1 cellular context compared by ENCODE assay signal in the genomic region with DNA sequence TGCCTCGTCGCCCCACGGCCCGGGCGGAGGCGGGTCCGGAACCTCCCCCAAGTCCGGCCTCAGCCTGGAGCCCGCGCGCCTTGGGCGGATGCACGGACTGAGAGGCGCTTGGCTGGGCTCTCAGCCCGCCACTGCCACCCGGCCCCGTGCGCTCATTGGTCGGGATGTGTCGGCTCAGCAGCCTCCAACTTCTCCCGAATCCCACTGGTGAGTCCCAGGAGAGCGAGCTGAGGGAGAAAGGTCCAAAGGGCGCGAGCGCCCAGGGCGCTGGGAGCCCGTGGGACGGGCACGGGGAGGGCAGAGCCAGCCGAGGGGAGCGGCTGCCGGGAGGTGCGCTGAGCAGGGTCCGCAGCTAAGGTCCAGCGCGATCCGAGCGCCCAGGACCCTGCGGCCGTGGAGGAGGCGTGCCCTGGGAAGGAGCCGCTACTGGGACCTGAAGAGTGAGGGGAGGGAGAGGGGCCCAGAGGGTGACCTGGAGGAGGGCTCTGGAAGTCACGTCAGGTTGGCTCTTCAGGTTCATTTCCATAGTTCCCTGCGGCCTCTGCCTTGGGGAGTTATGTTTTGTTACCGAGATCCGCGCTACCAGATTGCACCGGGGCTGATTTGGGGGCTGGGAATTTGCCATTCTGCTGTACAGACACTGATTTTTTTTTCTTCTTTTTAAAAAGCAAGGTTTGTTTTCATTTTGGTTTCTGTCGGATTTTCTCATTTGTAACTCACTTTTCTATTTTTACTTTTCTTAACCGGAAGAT.
A peak's percentile ranks its signal among the peaks of the same experiment; 100 is the strongest.
TF ChIP-seq lines count a peak whose summit lies in the region.

A gene (plus strand): TSS at position 525 of the 752 bp plus-strand sequence. CDS start 3,849 bp downstream, outside the sequence.

TF ChIP-seq in HepG2, 621 proteins besides CTCF, POLR2A, EP300 and RAD21 (continued from another document):
- TF ChIP-seq, protein P1, sequence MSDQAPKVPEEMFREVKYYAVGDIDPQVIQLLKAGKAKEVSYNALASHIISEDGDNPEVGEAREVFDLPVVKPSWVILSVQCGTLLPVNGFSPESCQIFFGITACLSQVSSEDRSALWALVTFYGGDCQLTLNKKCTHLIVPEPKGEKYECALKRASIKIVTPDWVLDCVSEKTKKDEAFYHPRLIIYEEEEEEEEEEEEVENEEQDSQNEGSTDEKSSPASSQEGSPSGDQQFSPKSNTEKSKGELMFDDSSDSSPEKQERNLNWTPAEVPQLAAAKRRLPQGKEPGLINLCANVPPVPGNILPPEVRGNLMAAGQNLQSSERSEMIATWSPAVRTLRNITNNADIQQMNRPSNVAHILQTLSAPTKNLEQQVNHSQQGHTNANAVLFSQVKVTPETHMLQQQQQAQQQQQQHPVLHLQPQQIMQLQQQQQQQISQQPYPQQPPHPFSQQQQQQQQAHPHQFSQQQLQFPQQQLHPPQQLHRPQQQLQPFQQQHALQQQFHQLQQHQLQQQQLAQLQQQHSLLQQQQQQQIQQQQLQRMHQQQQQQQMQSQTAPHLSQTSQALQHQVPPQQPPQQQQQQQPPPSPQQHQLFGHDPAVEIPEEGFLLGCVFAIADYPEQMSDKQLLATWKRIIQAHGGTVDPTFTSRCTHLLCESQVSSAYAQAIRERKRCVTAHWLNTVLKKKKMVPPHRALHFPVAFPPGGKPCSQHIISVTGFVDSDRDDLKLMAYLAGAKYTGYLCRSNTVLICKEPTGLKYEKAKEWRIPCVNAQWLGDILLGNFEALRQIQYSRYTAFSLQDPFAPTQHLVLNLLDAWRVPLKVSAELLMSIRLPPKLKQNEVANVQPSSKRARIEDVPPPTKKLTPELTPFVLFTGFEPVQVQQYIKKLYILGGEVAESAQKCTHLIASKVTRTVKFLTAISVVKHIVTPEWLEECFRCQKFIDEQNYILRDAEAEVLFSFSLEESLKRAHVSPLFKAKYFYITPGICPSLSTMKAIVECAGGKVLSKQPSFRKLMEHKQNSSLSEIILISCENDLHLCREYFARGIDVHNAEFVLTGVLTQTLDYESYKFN (CRISPR knock-in tag; conservative IDR thresholded peaks at IDR 0.05), result no peak
- TF ChIP-seq, protein P2, sequence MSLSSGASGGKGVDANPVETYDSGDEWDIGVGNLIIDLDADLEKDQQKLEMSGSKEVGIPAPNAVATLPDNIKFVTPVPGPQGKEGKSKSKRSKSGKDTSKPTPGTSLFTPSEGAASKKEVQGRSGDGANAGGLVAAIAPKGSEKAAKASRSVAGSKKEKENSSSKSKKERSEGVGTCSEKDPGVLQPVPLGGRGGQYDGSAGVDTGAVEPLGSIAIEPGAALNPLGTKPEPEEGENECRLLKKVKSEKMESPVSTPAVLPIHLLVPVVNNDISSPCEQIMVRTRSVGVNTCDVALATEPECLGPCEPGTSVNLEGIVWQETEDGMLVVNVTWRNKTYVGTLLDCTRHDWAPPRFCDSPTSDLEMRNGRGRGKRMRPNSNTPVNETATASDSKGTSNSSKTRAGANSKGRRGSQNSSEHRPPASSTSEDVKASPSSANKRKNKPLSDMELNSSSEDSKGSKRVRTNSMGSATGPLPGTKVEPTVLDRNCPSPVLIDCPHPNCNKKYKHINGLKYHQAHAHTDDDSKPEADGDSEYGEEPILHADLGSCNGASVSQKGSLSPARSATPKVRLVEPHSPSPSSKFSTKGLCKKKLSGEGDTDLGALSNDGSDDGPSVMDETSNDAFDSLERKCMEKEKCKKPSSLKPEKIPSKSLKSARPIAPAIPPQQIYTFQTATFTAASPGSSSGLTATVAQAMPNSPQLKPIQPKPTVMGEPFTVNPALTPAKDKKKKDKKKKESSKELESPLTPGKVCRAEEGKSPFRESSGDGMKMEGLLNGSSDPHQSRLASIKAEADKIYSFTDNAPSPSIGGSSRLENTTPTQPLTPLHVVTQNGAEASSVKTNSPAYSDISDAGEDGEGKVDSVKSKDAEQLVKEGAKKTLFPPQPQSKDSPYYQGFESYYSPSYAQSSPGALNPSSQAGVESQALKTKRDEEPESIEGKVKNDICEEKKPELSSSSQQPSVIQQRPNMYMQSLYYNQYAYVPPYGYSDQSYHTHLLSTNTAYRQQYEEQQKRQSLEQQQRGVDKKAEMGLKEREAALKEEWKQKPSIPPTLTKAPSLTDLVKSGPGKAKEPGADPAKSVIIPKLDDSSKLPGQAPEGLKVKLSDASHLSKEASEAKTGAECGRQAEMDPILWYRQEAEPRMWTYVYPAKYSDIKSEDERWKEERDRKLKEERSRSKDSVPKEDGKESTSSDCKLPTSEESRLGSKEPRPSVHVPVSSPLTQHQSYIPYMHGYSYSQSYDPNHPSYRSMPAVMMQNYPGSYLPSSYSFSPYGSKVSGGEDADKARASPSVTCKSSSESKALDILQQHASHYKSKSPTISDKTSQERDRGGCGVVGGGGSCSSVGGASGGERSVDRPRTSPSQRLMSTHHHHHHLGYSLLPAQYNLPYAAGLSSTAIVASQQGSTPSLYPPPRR (CRISPR knock-in tag; IDR thresholded peaks at IDR 0.05; ENCODE audit: borderline replicate concordance), result no peak
- TF ChIP-seq GABPB1 (CRISPR knock-in tag; IDR thresholded peaks at IDR 0.05) (peak; percentile 40; the same call in 1 of the 2 replicates), MIER3 (CRISPR knock-in tag; IDR thresholded peaks at IDR 0.05; ENCODE audit: borderline replicate concordance) (no peak), ZIK1 (CRISPR knock-in tag; IDR thresholded peaks at IDR 0.05; ENCODE audit: borderline replicate concordance, low read depth) (no peak)
- TF ChIP-seq, protein P3, sequence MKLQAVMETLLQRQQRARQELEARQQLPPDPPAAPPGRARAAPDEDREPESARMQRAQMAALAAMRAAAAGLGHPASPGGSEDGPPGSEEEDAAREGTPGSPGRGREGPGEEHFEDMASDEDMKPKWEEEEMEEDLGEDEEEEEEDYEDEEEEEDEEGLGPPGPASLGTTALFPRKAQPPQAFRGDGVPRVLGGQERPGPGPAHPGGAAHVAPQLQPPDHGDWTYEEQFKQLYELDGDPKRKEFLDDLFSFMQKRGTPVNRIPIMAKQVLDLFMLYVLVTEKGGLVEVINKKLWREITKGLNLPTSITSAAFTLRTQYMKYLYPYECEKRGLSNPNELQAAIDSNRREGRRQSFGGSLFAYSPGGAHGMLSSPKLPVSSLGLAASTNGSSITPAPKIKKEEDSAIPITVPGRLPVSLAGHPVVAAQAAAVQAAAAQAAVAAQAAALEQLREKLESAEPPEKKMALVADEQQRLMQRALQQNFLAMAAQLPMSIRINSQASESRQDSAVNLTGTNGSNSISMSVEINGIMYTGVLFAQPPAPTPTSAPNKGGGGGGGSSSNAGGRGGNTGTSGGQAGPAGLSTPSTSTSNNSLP (IDR thresholded peaks at IDR 0.05; ENCODE audit: low read depth, low read length), result no peak
